In the genomic region with DNA sequence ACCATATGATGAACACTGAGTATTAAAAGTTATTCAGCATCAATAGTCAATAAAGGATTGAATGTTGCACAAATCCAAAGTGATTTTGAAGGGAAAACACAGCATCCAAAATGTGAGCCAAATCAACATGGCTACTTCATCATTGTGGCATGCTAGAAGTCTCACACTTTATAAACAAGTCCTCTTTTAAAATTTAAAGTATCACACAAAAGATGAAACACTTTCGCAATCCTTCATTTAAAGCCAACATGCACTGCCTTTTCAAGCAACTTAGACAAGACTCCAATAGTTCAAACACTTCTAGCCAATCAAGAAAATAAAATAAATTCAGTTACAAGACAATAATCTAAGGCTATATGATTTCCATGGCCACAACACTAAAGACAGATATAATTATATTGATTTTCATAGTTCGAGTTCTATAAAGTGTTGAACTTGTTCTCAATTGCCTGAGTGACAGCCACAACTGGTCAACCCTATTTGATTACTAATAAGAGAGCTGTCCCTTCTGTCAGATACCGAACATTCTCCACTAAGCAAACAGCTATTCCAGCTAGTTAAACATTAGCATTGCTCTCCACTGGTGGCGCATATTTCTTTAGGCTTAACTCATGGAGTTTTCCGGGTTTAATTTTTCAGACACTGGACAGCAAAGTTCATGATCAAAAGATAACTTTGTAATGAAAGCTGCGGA, we compare ENCODE assay signal across 16 cellular contexts. TPM values are rescaled to one million over a fixed set of nuclear protein-coding genes. Genes with fewer than 3 reads are reported as not detected.
DNase-seq lines count a peak whose midpoint lies in the region; ATAC-seq and TF ChIP-seq lines count a peak whose summit lies in the region.
"Had no signal": no experiment of that assay in that cellular context is flagged by ENCODE, and none has a peak within 500 bp of the region (broad histone marks: within the 10 kb centered on the region; RNA-seq: fewer than 3 reads in every experiment).

No MANE protein-coding gene starts in this region.

- H3K27ac ChIP-seq in SJCRH30 (peak overlapping the region; percentile 85), gastrocnemius medialis (peak overlapping the region; percentile 76 to 84 (median 80))

- peaks cover 62% of the 10 kb centered on the region for H3K27me3 ChIP-seq in H7 (ENCODE audit: control insufficient read depth, insufficient read depth, low read length)
- no peaks in the 10 kb centered on the region for H3K27me3 ChIP-seq in SJCRH30
- peaks cover 48% of the 10 kb centered on the region for H3K27me3 ChIP-seq in kidney epithelial cell (ENCODE audit: control insufficient read depth, insufficient read depth, low read length)
- peaks cover 29 to 40% (median 36%) of the 10 kb centered on the region in 3 donors for H3K27me3 ChIP-seq in gastrocnemius medialis

- H3K4me3 ChIP-seq in H7 (ENCODE audit: insufficient read depth, low read depth, low read length) = no peak overlapping the region
- H3K4me3 ChIP-seq in SJCRH30 = peak overlapping the region; percentile 19
- H3K4me3 ChIP-seq in kidney epithelial cell (ENCODE audit: low read depth, low read length) = no peak overlapping the region
- peak overlapping the region; percentile 21 to 79 (median 44) for H3K4me3 ChIP-seq in gastrocnemius medialis

- H3K9me3 ChIP-seq in SJCRH30 (replicated peaks) = no peaks in the 10 kb centered on the region
- H3K9me3 ChIP-seq in gastrocnemius medialis = no peaks in the 10 kb centered on the region

- no peak for ATAC-seq in gastrocnemius medialis
- ATAC-seq in HG03565 (IDR thresholded peaks at IDR 0.05; ENCODE audit: unreplicated experiment) = no peak
- no peak for ATAC-seq in GM21390 (IDR thresholded peaks at IDR 0.05; ENCODE audit: unreplicated experiment)

- peak in 1 of 2 donors; percentile 39 for TF ChIP-seq POLR2A in gastrocnemius medialis (IDR thresholded peaks at IDR 0.05)

- H3K36me3 ChIP-seq in H7 (replicated peaks; ENCODE audit: control insufficient read depth, insufficient read depth, low read length) = no peaks in the 10 kb centered on the region
- no peaks in the 10 kb centered on the region for H3K36me3 ChIP-seq in SJCRH30
- no peaks in the 10 kb centered on the region for H3K36me3 ChIP-seq in kidney epithelial cell (ENCODE audit: control insufficient read depth, insufficient read depth, low read length)
- H3K36me3 ChIP-seq in gastrocnemius medialis = no peaks in the 10 kb centered on the region

- H3K4me1 ChIP-seq in SJCRH30 = peaks cover 56% of the 10 kb centered on the region
- peaks cover 27 to 41% of the 10 kb centered on the region in 2 donors for H3K4me1 ChIP-seq in gastrocnemius medialis

- TF ChIP-seq CTCF in kidney epithelial cell (IDR thresholded peaks at IDR 0.05; ENCODE audit: insufficient read depth, low read length, poor library complexity, severe bottlenecking) (no peak), gastrocnemius medialis (IDR thresholded peaks at IDR 0.05 in 4 of 5, conservative IDR thresholded peaks at IDR 0.05 in 1 of 5) (peak in 1 of 5 experiments; percentile 6)

- in situ Hi-C loops in gastrocnemius medialis (cut with MboI; ENCODE audit: low sequenced_read_pairs in 4 of 4) = loop anchor here in 1 of 4 donors (25.0 kb wide), 1 partner anchor 918 kb away; no protein-coding TSS in a partner anchor

- intact Hi-C loops in gastrocnemius medialis (cut with DNase I; ENCODE audit: low total_unique reads) = loop anchor here (5.0 kb wide), 2 partner anchors 63 to 928 kb away; no protein-coding TSS in a partner anchor

- DNase-seq in H7 = peak; percentile 44
- DNase-seq in SJCRH30 = peak; percentile 72 to 82
- peak; percentile 25 for DNase-seq in kidney epithelial cell (ENCODE audit: low read depth)
- no peak for DNase-seq in gastrocnemius medialis
- no peak for DNase-seq in NCI-H2081 (lab: John Stamatoyannopoulos, UW)
- DNase-seq in NCI-H146 treated with DMSO at 0.1 percent for 48 hours (lab: John Stamatoyannopoulos, UW; ENCODE audit: unreplicated experiment) = no peak
- DNase-seq: activated CD4-positive, alpha-beta T cell treated with anti-CD3 and anti-CD28 coated beads, Interleukin-2, amount 10 ng/mL, durations not matched to agents 7 days and 5 days; activated naive CD8-positive, alpha-beta T cell treated with anti-CD3 and anti-CD28 coated beads, Interleukin-2, amount 10 ng/mL, durations not matched to agents 7 days and 5 days; activated T-cell treated with anti-CD3 and anti-CD28 coated beads, Interleukin-2, amount 50 U/mL, for 1 hour; EL; NCI-H82; stimulated activated CD4-positive, alpha-beta T cell treated with anti-CD3 and anti-CD28 coated beads, Interleukin-1b, Interleukin-23, amount 100 ng/mL, for 48 hours; trophoblast cell had no signal

RNA-seq across cellular contexts. Expression of a gene that starts 8.3 kb away (rescaled TPM):
- total RNA-seq in H7 (2014; rRNA removed; shearing (Covaris generic)) = 0.76 and 1.4 TPM in 2 replicates
- total RNA-seq in SJCRH30 (2014; rRNA removed; shearing (Covaris generic)) = 13.1 and 13.2 TPM in 2 replicates
- total RNA-seq in kidney epithelial cell = not detected in 2 replicates
- total RNA-seq in gastrocnemius medialis = 10 to 100 TPM in 1 of 4 donors, 1 to 10 TPM in 3; 5.5 to 10.4 (median 8.2) TPM
- total RNA-seq: activated CD4-positive, alpha-beta T cell treated with anti-CD3 and anti-CD28 coated beads, Interleukin-2, amount 10 ng/mL, durations not matched to agents 7 days and 5 days; activated naive CD8-positive, alpha-beta T cell treated with anti-CD3 and anti-CD28 coated beads, Interleukin-2, amount 10 ng/mL, durations not matched to agents 7 days and 5 days; mononuclear cell had no signal

Comparison
In these comparisons a context has a peak if more than half of its experiments do, and no peak if none do; other contexts are left out.
1. DNase-seq: peak in H7 (single experiment), SJCRH30 (2 of 2) and kidney epithelial cell (single experiment); none in gastrocnemius medialis (0 of 2), NCI-H2081 (0 of 2) and NCI-H146 treated with DMSO at 0.1 percent for 48 hours (single experiment).
2. H3K4me3 ChIP-seq: peak in SJCRH30 (single experiment) and gastrocnemius medialis (4 of 4); none in H7 (single experiment) and kidney epithelial cell (single experiment).